1 cellular context compared by ENCODE assay signal in the genomic region with DNA sequence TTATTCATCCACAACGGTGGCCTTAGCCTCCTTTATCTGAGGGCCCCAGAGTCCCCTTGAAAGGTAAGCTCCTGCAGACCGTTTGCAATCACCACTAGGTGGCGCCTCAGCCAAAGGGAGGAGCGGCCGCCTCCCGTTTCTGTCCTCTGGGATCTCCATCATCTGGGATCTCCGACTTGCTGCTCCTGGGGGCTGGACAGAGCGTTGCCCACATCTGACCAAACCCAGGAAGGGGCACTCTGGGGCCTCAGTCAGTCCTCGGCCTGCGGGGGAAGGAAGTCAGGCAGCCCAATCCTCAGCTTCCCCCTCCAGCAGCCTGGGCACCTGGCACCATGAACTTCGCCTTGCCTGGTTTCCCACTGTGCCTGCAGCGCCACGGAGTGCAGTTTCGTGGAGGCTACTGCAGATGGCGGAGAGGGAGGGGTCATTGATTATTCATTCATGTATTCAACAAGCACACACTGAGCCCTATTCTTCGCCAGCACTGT.
TF ChIP-seq lines count a peak whose summit lies in the region.

No MANE protein-coding gene starts in this region.

TF ChIP-seq in K562, 482 proteins besides CTCF, POLR2A, EP300 and RAD21 (continued from another document):
- TF ChIP-seq, protein P1, sequence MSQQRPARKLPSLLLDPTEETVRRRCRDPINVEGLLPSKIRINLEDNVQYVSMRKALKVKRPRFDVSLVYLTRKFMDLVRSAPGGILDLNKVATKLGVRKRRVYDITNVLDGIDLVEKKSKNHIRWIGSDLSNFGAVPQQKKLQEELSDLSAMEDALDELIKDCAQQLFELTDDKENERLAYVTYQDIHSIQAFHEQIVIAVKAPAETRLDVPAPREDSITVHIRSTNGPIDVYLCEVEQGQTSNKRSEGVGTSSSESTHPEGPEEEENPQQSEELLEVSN (IDR thresholded peaks at IDR 0.05; ENCODE audit: borderline replicate concordance in 1 of 2, extremely low read depth in 1 of 2, insufficient read depth in 1 of 2, insufficient read length in 1 of 2, low read depth in 1 of 2, low read length in 1 of 2, poor library complexity in 1 of 2, severe bottlenecking in 1 of 2): no peak
- TF ChIP-seq ARID1B (IDR thresholded peaks at IDR 0.05) (no peak), TEAD1 (CRISPR knock-in tag; IDR thresholded peaks at IDR 0.05) (no peak), SMC3 (conservative IDR thresholded peaks at IDR 0.05; ENCODE audit: insufficient read depth, low read depth, low read length) (peak; percentile 68)
